Comparison of ENCODE assay signal across 8 cellular contexts in genomic region chr3:143971367-143972154, GRCh38. TPM values are rescaled to one million over a fixed set of nuclear protein-coding genes. Genes with fewer than 3 reads are reported as not detected.
DNase-seq lines count a peak whose midpoint lies in the region; ATAC-seq, FAIRE-seq and TF ChIP-seq lines count a peak whose summit lies in the region.

Gene DIPK2A (plus strand): TSS chr3:143971823. CDS start chr3:143972333, 510 bp downstream.

- POLR2A ChIA-PET in HepG2 (lab: Yijun Ruan, JAX), result interaction anchor here (0.7 to 2.0 kb wide), 6 partner anchors 8 to 190 kb away, joined by 3 to 6 read pairs (median 3); no protein-coding TSS in a partner anchor

- TF ChIP-seq RAD21 in HepG2 (CRISPR knock-in tag; IDR thresholded peaks at IDR 0.05), result no peak

- DNase-seq in CD4-positive, CD25-positive, alpha-beta regulatory T cell, result peak; percentile 89 to 96 (median 93)
- DNase-seq in NCI-H82 (lab: John Stamatoyannopoulos, UW), result peak; percentile 99
- DNase-seq in activated CD4-positive, alpha-beta T cell treated with anti-CD3 and anti-CD28 coated beads, Interleukin-2, amount 50 U/mL, for 48 hours, result peak; percentile 95 to 96
- DNase-seq in dermis blood vessel endothelial cell, result peak; percentile 96
- peak; percentile 63 for DNase-seq in HepG2 (ENCODE audit: low spot score)
- DNase-seq in stimulated activated CD4-positive, alpha-beta T cell treated with anti-CD3 and anti-CD28 coated beads, Interleukin-2, amount 100 ng/mL, for 48 hours, result peak; percentile 93

- peak within 1 kb of the TSS; percentile 63 for H3K9ac ChIP-seq in HepG2 (ENCODE audit: insufficient read depth, low read depth, low read length)

- no peaks in the 10 kb centered on the region for H3K9me3 ChIP-seq in CD4-positive, CD25-positive, alpha-beta regulatory T cell (ENCODE audit: control insufficient read depth in 2 of 2, low read length in 2 of 2)
- no peaks in the 10 kb centered on the region for H3K9me3 ChIP-seq in HepG2 (ENCODE audit: low read length)

- peak within 1 kb of the TSS; percentile 94 for H3K4me3 ChIP-seq in CD4-positive, CD25-positive, alpha-beta regulatory T cell (ENCODE audit: low read depth, low read length)
- peak within 1 kb of the TSS; percentile 72 to 80 (median 77) for H3K4me3 ChIP-seq in HepG2 (replicated peaks in 1 of 3; ENCODE audit: insufficient read depth in 1 of 3, low read depth in 2 of 3, low read length in 3 of 3)

- peak within 1 kb of the TSS; percentile 96 to 99 (median 96) for H3K4me3 Mint-ChIP-seq in CD4-positive, CD25-positive, alpha-beta regulatory T cell

- H3K79me2 ChIP-seq in HepG2 (ENCODE audit: insufficient read depth, low read length), result peaks cover 28% of the 10 kb centered on the region

- no peak for TF ChIP-seq CTCF in HepG2 (CRISPR knock-in tag; IDR thresholded peaks at IDR 0.05)

- peak within 1 kb of the TSS; percentile 82 for H3K4me2 ChIP-seq in HepG2 (ENCODE audit: low read depth, low read length)

- no peaks in the 10 kb centered on the region for H3K36me3 Mint-ChIP-seq in CD4-positive, CD25-positive, alpha-beta regulatory T cell

- CTCF ChIA-PET in HepG2 (lab: Yijun Ruan, JAX; ENCODE audit: low intra/inter-chr PET ratio, low total read pairs), result no interaction called here

- TF ChIP-seq EP300 in HepG2 (IDR thresholded peaks at IDR 0.05; ENCODE audit: low read depth in 2 of 2, low read length in 2 of 2) (no peak), HepG2 (CRISPR knock-in tag; IDR thresholded peaks at IDR 0.05; ENCODE audit: borderline replicate concordance) (no peak)

- no peaks in the 10 kb centered on the region for H4K20me1 ChIP-seq in HepG2 (ENCODE audit: insufficient read depth, low read length)

- peak; percentile 67 to 70 for ATAC-seq in CD4-positive, CD25-positive, alpha-beta regulatory T cell (ENCODE audit: low read depth in 2 of 2)
- ATAC-seq in GM19452 (IDR thresholded peaks at IDR 0.05; ENCODE audit: unreplicated experiment) (peak; percentile 61), HG03575 (IDR thresholded peaks at IDR 0.05; ENCODE audit: extremely low read depth, insufficient number of reproducible peaks, low FRiP score, unreplicated experiment) (peak; percentile 27), HepG2 (peak; percentile 70)

- BruUV-seq in HepG2 (replicated peaks; lab: Mats Ljungman, UMichigan), result no TSS peak

- H3K4me1 Mint-ChIP-seq in CD4-positive, CD25-positive, alpha-beta regulatory T cell, result peaks cover 19 to 34% (median 26%) of the 10 kb centered on the region in 4 donors

- peak; percentile 72 to 76 for TF ChIP-seq POLR2A in HepG2 (IDR thresholded peaks at IDR 0.05; ENCODE audit: insufficient read depth in 1 of 2, low read depth in 2 of 2, low read length in 2 of 2)

- H3K27ac Mint-ChIP-seq in CD4-positive, CD25-positive, alpha-beta regulatory T cell, result peak within 1 kb of the TSS; percentile 93 to 98 (median 96)

- intact Hi-C loops in HepG2 (cut with micrococcal nuclease; ENCODE audit: unreplicated experiment), result loop anchor here (2.0 kb wide), 2 partner anchors 59 to 191 kb away; no protein-coding TSS in a partner anchor

- in situ Hi-C loops in HepG2 (cut with HindIII; ENCODE audit: extremely low pct_ligation_motif_present, low pct_unique_long_range_greater_than_20kb), result no loop called here

- peak within 1 kb of the TSS; percentile 60 for H2AFZ ChIP-seq in HepG2 (ENCODE audit: low read length)

- peaks cover 34% of the 10 kb centered on the region for H3K4me1 ChIP-seq in CD4-positive, CD25-positive, alpha-beta regulatory T cell (ENCODE audit: control insufficient read depth, insufficient read depth, low read length, poor library complexity, severe bottlenecking)
- peaks cover 27% of the 10 kb centered on the region for H3K4me1 ChIP-seq in HepG2 (ENCODE audit: insufficient read depth, low read length)

- peaks cover 37% of the 10 kb centered on the region for H3K27me3 Mint-ChIP-seq in CD4-positive, CD25-positive, alpha-beta regulatory T cell

- WGBS in HepG2 (ENCODE audit: low lambda C conversion rate), result 55% methylated on average over 52 of the region's 70 CpGs

- no peaks in the 10 kb centered on the region for H3K9me3 Mint-ChIP-seq in CD4-positive, CD25-positive, alpha-beta regulatory T cell

- H3K27me3 ChIP-seq in CD4-positive, CD25-positive, alpha-beta regulatory T cell (ENCODE audit: control insufficient read depth, insufficient read depth, low read length), result peaks cover 10% of the 10 kb centered on the region
- H3K27me3 ChIP-seq in HepG2 (ENCODE audit: control insufficient read depth in 1 of 2, insufficient read depth in 2 of 2, low read length in 2 of 2), result 0 out of 5 replicates have a peak, but pooled peaks cover 0 to 5% of the 10 kb centered on the region in 2 experiments

- no peak for FAIRE-seq in HepG2 (lab: Jason Lieb, UNC)

- H3K27ac ChIP-seq in CD4-positive, CD25-positive, alpha-beta regulatory T cell (ENCODE audit: insufficient read depth, low read length, poor library complexity, severe bottlenecking), result peak within 1 kb of the TSS; percentile 89
- peak within 1 kb of the TSS; percentile 73 for H3K27ac ChIP-seq in HepG2 (ENCODE audit: extremely low read length, insufficient read depth, low read length)

- H3K36me3 ChIP-seq in CD4-positive, CD25-positive, alpha-beta regulatory T cell (ENCODE audit: control insufficient read depth, insufficient read depth, low read length), result no peaks in the 10 kb centered on the region
- H3K36me3 ChIP-seq in HepG2 (replicated peaks in 1 of 2; ENCODE audit: control insufficient read depth in 1 of 2, insufficient read depth in 2 of 2, low read length in 2 of 2), result no peaks in the 10 kb centered on the region

TF ChIP-seq in HepG2, 621 proteins besides CTCF, POLR2A, EP300 and RAD21 (continues in another document):
- TF ChIP-seq ZKSCAN1 (IDR thresholded peaks at IDR 0.05; ENCODE audit: low read length), result no peak
- TF ChIP-seq, protein P1, sequence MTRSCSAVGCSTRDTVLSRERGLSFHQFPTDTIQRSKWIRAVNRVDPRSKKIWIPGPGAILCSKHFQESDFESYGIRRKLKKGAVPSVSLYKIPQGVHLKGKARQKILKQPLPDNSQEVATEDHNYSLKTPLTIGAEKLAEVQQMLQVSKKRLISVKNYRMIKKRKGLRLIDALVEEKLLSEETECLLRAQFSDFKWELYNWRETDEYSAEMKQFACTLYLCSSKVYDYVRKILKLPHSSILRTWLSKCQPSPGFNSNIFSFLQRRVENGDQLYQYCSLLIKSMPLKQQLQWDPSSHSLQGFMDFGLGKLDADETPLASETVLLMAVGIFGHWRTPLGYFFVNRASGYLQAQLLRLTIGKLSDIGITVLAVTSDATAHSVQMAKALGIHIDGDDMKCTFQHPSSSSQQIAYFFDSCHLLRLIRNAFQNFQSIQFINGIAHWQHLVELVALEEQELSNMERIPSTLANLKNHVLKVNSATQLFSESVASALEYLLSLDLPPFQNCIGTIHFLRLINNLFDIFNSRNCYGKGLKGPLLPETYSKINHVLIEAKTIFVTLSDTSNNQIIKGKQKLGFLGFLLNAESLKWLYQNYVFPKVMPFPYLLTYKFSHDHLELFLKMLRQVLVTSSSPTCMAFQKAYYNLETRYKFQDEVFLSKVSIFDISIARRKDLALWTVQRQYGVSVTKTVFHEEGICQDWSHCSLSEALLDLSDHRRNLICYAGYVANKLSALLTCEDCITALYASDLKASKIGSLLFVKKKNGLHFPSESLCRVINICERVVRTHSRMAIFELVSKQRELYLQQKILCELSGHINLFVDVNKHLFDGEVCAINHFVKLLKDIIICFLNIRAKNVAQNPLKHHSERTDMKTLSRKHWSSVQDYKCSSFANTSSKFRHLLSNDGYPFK (CRISPR knock-in tag; IDR thresholded peaks at IDR 0.05; ENCODE audit: borderline replicate concordance), result peak; percentile 39; the same call in 1 of the 2 replicates

RNA-seq across cellular contexts. Expression of gene DIPK2A, which starts in this region (rescaled TPM):
- 17.8 TPM for total RNA-seq in CD4-positive, CD25-positive, alpha-beta regulatory T cell
- polyA plus RNA-seq in CD4-positive, CD25-positive, alpha-beta regulatory T cell, result 10 to 100 TPM in 2 of 4 donors, 1 to 10 TPM in 2; 8.5 to 13.0 (median 9.9) TPM
- total RNA-seq in dermis blood vessel endothelial cell, result 14.1 and 41.5 TPM in 2 replicates
- total RNA-seq in HepG2 (2016; rRNA removed; fragmentation: Illumina TruSeq; extraction: Trizol), result 3.3 and 8.0 TPM in 2 replicates
- total RNA-seq in HepG2 (2016; cell fraction: cytosol; rRNA removed; fragmentation: Illumina TruSeq; extraction: Trizol; ENCODE audit: low read depth), result 17.2 and 18.6 TPM in 2 replicates
- total RNA-seq in HepG2 (2016; cell fraction: insoluble cytoplasmic fraction; rRNA removed; fragmentation: Illumina TruSeq; extraction: Trizol), result 3.1 and 7.8 TPM in 2 replicates
- total RNA-seq in HepG2 (2016; cell fraction: membrane; rRNA removed; fragmentation: Illumina TruSeq; extraction: Trizol), result 6.8 and 7.4 TPM in 2 replicates
- total RNA-seq in HepG2 (2016; cell fraction: nucleus; rRNA removed; fragmentation: Illumina TruSeq; extraction: Trizol), result 10.5 and 11.3 TPM in 2 replicates
- 4.1 and 5.8 TPM in 2 replicates for polyA plus RNA-seq in HepG2 (2011; rRNA removed)
- polyA plus RNA-seq in HepG2 (2011; cell fraction: cytosol; rRNA removed), result 4.0 and 6.9 TPM in 2 replicates
- 8.8 and 14.0 TPM in 2 replicates for polyA plus RNA-seq in HepG2 (2011; cell fraction: nucleus; rRNA removed)
- 6.9 and 8.8 TPM in 2 replicates for polyA plus RNA-seq in HepG2 (2012)
- polyA plus RNA-seq in HepG2 (2016; cell fraction: cytosol; fragmentation: Illumina TruSeq; extraction: Trizol; ENCODE audit: low read depth), result 0.35 and 0.37 TPM in 2 replicates
- 3.8 and 4.1 TPM in 2 replicates for polyA plus RNA-seq in HepG2 (2016; cell fraction: insoluble cytoplasmic fraction; fragmentation: Illumina TruSeq; extraction: Trizol; ENCODE audit: low read depth)
- 1.00 and 1.1 TPM in 2 replicates for polyA plus RNA-seq in HepG2 (2016; cell fraction: membrane; fragmentation: Illumina TruSeq; extraction: Trizol; ENCODE audit: low read depth)
- 12.4 and 14.3 TPM in 2 replicates for polyA plus RNA-seq in HepG2 (2016; cell fraction: nucleus; fragmentation: Illumina TruSeq; extraction: Trizol; ENCODE audit: insufficient read depth, low read depth)
- 35.4 and 74.5 TPM in 2 replicates for polyA minus RNA-seq in HepG2 (2011; rRNA and poly(A)+ RNA removed; ENCODE audit: low replicate concordance)
- polyA minus RNA-seq in HepG2 (2011; cell fraction: cytosol; rRNA and poly(A)+ RNA removed), result 27.0 and 28.7 TPM in 2 replicates
- 32.8 and 47.2 TPM in 2 replicates for polyA minus RNA-seq in HepG2 (2011; cell fraction: nucleus; rRNA and poly(A)+ RNA removed)

Comparison
In these comparisons a context has a peak if more than half of its experiments do, and no peak if none do; other contexts are left out.
1. Peak in every context shown above with its lines: DNase-seq, ATAC-seq, H3K4me3 ChIP-seq and H3K27ac ChIP-seq.